In genomic region chr2:46915281-46915810, GRCh38 we compare ENCODE assay signal across 8 cellular contexts. TPM values are rescaled to one million over a fixed set of nuclear protein-coding genes. Genes with fewer than 3 reads are reported as not detected.
A peak's percentile ranks its signal among the peaks of the same experiment; 100 is the strongest.
DNase-seq lines count a peak whose midpoint lies in the region; ATAC-seq and TF ChIP-seq lines count a peak whose summit lies in the region.

TSS of gene MCFD2 (minus strand) at chr2:46915806. CDS start at chr2:46909171, 6,635 bp downstream.

- peaks cover 0 to 18% of the 10 kb centered on the region in 2 donors for H3K36me3 Mint-ChIP-seq in CD14-positive monocyte
- H3K36me3 Mint-ChIP-seq in MCF 10A (ENCODE audit: insufficient read depth, unreplicated experiment) = peaks cover 36% of the 10 kb centered on the region
- no peaks in the 10 kb centered on the region for H3K36me3 Mint-ChIP-seq in immature natural killer cell

- no TSS peak for BruUV-seq in MCF 10A (replicated peaks; lab: Mats Ljungman, UMichigan)

- no peaks in the 10 kb centered on the region for H3K9me3 ChIP-seq in Karpas-422 (ENCODE audit: low read length)
- H3K9me3 ChIP-seq in spleen = no peaks in the 10 kb centered on the region

- peaks cover 36% of the 10 kb centered on the region for H3K4me1 Mint-ChIP-seq in CD14-positive monocyte
- peaks cover 42% of the 10 kb centered on the region for H3K4me1 Mint-ChIP-seq in MCF 10A (ENCODE audit: insufficient read depth, unreplicated experiment)
- peaks cover 33 to 49% of the 10 kb centered on the region in 2 donors for H3K4me1 Mint-ChIP-seq in immature natural killer cell

- CTCF ChIA-PET in MCF 10A (lab: Yijun Ruan, JAX) = interaction anchor here (1.4 to 1.8 kb wide), 2 partner anchors 55 to 408 kb away, joined by 4 to 6 read pairs; no protein-coding TSS in a partner anchor

- H4K20me1 ChIP-seq in Karpas-422 (ENCODE audit: insufficient read depth, low read depth, low read length) = peaks cover 5% of the 10 kb centered on the region

- H3K4me3 Mint-ChIP-seq in CD14-positive monocyte (peak within 1 kb of the TSS; percentile 91 to 99), MCF 10A (ENCODE audit: unreplicated experiment) (peak within 1 kb of the TSS; percentile 82), immature natural killer cell (peak within 1 kb of the TSS; percentile 89 to 93 (median 91))

- peaks cover 0 to 2% (median 1%) of the 10 kb centered on the region in 3 donors for H3K27me3 Mint-ChIP-seq in CD14-positive monocyte (ENCODE audit: low read depth in 3 of 3)
- no peaks in the 10 kb centered on the region for H3K27me3 Mint-ChIP-seq in MCF 10A (ENCODE audit: insufficient read depth, unreplicated experiment)
- peaks cover 0 to 9% (median 8%) of the 10 kb centered on the region in 3 donors for H3K27me3 Mint-ChIP-seq in immature natural killer cell (ENCODE audit: low read depth in 3 of 3)

- H3K4me3 ChIP-seq in Karpas-422 (ENCODE audit: low read length) (peak within 1 kb of the TSS; percentile 69), spleen (peak within 1 kb of the TSS; percentile 66 to 99 (median 90))

- no peak for DNase-seq in CD14-positive monocyte (ENCODE audit: low spot score)
- no peak for DNase-seq in Karpas-422
- DNase-seq in MCF 10A (ENCODE audit: unreplicated experiment) = peak; percentile 24
- DNase-seq in immature natural killer cell = no peak
- DNase-seq in spleen = peak; percentile 92
- no peak for DNase-seq in DMS153 treated with DMSO at 0.1 percent for 48 hours (lab: John Stamatoyannopoulos, UW; ENCODE audit: unreplicated experiment)
- no peak for DNase-seq in SIG-M5 treated with dmso at 0.1 percent for 504 hours (lab: John Stamatoyannopoulos, UW; ENCODE audit: unreplicated experiment)

- peak within 1 kb of the TSS; percentile 64 for H3K27ac ChIP-seq in Karpas-422 (ENCODE audit: low read length)
- H3K27ac ChIP-seq in spleen = peak within 1 kb of the TSS; percentile 80 to 93 (median 92)

- ATAC-seq in GM21529 (IDR thresholded peaks at IDR 0.05; ENCODE audit: unreplicated experiment) = peak; percentile 6

- H3K79me2 ChIP-seq in Karpas-422 (ENCODE audit: low read length) = peaks cover 45% of the 10 kb centered on the region

- H3K27me3 ChIP-seq in Karpas-422 (ENCODE audit: low read length) = no peaks in the 10 kb centered on the region
- H3K27me3 ChIP-seq in spleen (replicated peaks in 1 of 7) = no peaks in the 10 kb centered on the region

- H2AFZ ChIP-seq in Karpas-422 (ENCODE audit: low read length) = peak within 1 kb of the TSS; percentile 16; the same call in 1 of the 2 replicates

- POLR2A ChIA-PET in MCF 10A (lab: Yijun Ruan, JAX) = interaction anchor here (0.7 to 3.9 kb wide), 12 partner anchors 8 to 408 kb away, joined by 3 to 30 read pairs (median 5); no protein-coding TSS in a partner anchor

- H3K36me3 ChIP-seq in Karpas-422 (ENCODE audit: insufficient read depth, low read length) = peaks cover 7% of the 10 kb centered on the region; the same call in 1 of the 2 replicates
- peaks cover 0 to 21% (median 9%) of the 10 kb centered on the region in 6 donors for H3K36me3 ChIP-seq in spleen

- WGBS in spleen, 5 donors = 0 to 1% (median 0%) methylated on average over 10 to 38 of the region's 38 CpGs

- intact Hi-C loops in CD14-positive monocyte (cut with micrococcal nuclease) (loop anchor here in 1 of 2 donors (5.0 kb wide), 1 partner anchor 407 kb away; no protein-coding TSS in a partner anchor), MCF 10A (cut with micrococcal nuclease) (no loop called here), spleen (cut with DNase I; ENCODE audit: low total_unique reads) (no loop called here)

- TF ChIP-seq POLR2A in spleen (IDR thresholded peaks at IDR 0.05) = no peak

- TF ChIP-seq CTCF in CD14-positive monocyte (IDR thresholded peaks at IDR 0.05) (no peak), MCF 10A (IDR thresholded peaks at IDR 0.05; ENCODE audit: unreplicated experiment) (no peak), spleen (IDR thresholded peaks at IDR 0.05 in 8 of 11, conservative IDR thresholded peaks at IDR 0.05 in 3 of 11) (no peak)

- H3K27ac Mint-ChIP-seq in CD14-positive monocyte (peak within 1 kb of the TSS; percentile 83 to 93 (median 88)), MCF 10A (ENCODE audit: low read depth, unreplicated experiment) (peak within 1 kb of the TSS; percentile 63), immature natural killer cell (peak within 1 kb of the TSS; percentile 86 to 94 (median 92))

- peaks cover 30% of the 10 kb centered on the region for H3K4me1 ChIP-seq in Karpas-422 (ENCODE audit: low read length)
- peaks cover 29 to 80% (median 53%) of the 10 kb centered on the region in 6 donors for H3K4me1 ChIP-seq in spleen

- H3K4me2 ChIP-seq in Karpas-422 (ENCODE audit: low read depth, low read length, poor library complexity, severe bottlenecking) = peak within 1 kb of the TSS; percentile 74

- no peaks in the 10 kb centered on the region for H3K9me2 ChIP-seq in Karpas-422 (replicated peaks; ENCODE audit: insufficient read depth, low read length)

- peak within 1 kb of the TSS; percentile 84 for H3K9ac ChIP-seq in Karpas-422 (ENCODE audit: low read length)

- H3K9me3 Mint-ChIP-seq in CD14-positive monocyte (no peaks in the 10 kb centered on the region), MCF 10A (ENCODE audit: unreplicated experiment) (no peaks in the 10 kb centered on the region), immature natural killer cell (no peaks in the 10 kb centered on the region)

RNA-seq across cellular contexts. Expression of gene MCFD2, which starts in this region (rescaled TPM):
- polyA plus RNA-seq in CD14-positive monocyte (10 to 100 TPM; 33.6 to 38.5 TPM), immature natural killer cell (10 to 100 TPM; 18.6 to 38.1 (median 27.4) TPM), spleen (10 to 100 TPM; 10.3 to 22.3 (median 14.0) TPM)
- 37.8 and 47.6 TPM in 2 replicates for total RNA-seq in Karpas-422 (2014; rRNA removed; shearing (Covaris generic); ENCODE audit: low replicate concordance)
- total RNA-seq in MCF 10A (2022) (157 and 238 TPM in 2 replicates), spleen (100 to 1,000 TPM in 1 of 7 donors, 10 to 100 TPM in 6; 53.4 to 112 (median 70.9) TPM)

Comparison
In these comparisons a context has a peak if more than half of its experiments do, and no peak if none do; other contexts are left out.
1. DNase-seq: peak in MCF 10A (single experiment) and spleen (single experiment); none in CD14-positive monocyte (single experiment), Karpas-422 (single experiment), immature natural killer cell (0 of 3), DMS153 treated with DMSO at 0.1 percent for 48 hours (single experiment) and SIG-M5 treated with dmso at 0.1 percent for 504 hours (single experiment).
2. Peak in every context shown above with its lines, with median percentiles within 50 percentile points of each other: H3K27ac Mint-ChIP-seq and H3K4me3 Mint-ChIP-seq.